Comparison of ENCODE assay signal across 2 cellular contexts in genomic region chr6:89353118-89353556, GRCh38.
TF ChIP-seq lines count a peak whose summit lies in the region.

No MANE protein-coding gene starts in this region.

TF ChIP-seq in K562, 482 proteins besides CTCF, POLR2A, EP300 and RAD21 (continues in another document):
- TF ChIP-seq ZSCAN32 (CRISPR knock-in tag; IDR thresholded peaks at IDR 0.05): no peak
- no peak for TF ChIP-seq ZNF318 (IDR thresholded peaks at IDR 0.05; ENCODE audit: borderline replicate concordance in 1 of 2, low read depth in 1 of 2)
- TF ChIP-seq, protein P1, sequence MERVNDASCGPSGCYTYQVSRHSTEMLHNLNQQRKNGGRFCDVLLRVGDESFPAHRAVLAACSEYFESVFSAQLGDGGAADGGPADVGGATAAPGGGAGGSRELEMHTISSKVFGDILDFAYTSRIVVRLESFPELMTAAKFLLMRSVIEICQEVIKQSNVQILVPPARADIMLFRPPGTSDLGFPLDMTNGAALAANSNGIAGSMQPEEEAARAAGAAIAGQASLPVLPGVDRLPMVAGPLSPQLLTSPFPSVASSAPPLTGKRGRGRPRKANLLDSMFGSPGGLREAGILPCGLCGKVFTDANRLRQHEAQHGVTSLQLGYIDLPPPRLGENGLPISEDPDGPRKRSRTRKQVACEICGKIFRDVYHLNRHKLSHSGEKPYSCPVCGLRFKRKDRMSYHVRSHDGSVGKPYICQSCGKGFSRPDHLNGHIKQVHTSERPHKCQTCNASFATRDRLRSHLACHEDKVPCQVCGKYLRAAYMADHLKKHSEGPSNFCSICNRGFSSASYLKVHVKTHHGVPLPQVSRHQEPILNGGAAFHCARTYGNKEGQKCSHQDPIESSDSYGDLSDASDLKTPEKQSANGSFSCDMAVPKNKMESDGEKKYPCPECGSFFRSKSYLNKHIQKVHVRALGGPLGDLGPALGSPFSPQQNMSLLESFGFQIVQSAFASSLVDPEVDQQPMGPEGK (CRISPR knock-in tag; IDR thresholded peaks at IDR 0.05; ENCODE audit: borderline replicate concordance): no peak
- TF ChIP-seq ELF4 (CRISPR knock-in tag; IDR thresholded peaks at IDR 0.05): no peak
- no peak for TF ChIP-seq BRD4 (IDR thresholded peaks at IDR 0.05)
- no peak for TF ChIP-seq PTTG1 (tag; IDR thresholded peaks at IDR 0.05; ENCODE audit: low read depth)
- no peak for TF ChIP-seq MCM2 (IDR thresholded peaks at IDR 0.05; ENCODE audit: low read depth)
- TF ChIP-seq RBM22 (IDR thresholded peaks at IDR 0.05; ENCODE audit: low read depth, low read length, poor library complexity, severe bottlenecking): peak; percentile 29
- peak; percentile 24; the same call in 1 of the 2 replicates for TF ChIP-seq TOE1 (IDR thresholded peaks at IDR 0.05; ENCODE audit: borderline replicate concordance)
- TF ChIP-seq TOE1 (CRISPR knock-in tag; IDR thresholded peaks at IDR 0.05; ENCODE audit: borderline replicate concordance, low read depth): no peak
- no peak for TF ChIP-seq E2F4 (CRISPR knock-in tag; IDR thresholded peaks at IDR 0.05; ENCODE audit: low read depth)
- TF ChIP-seq ETV1 (tag; conservative IDR thresholded peaks at IDR 0.05; ENCODE audit: low read depth): no peak
- TF ChIP-seq ZNF354B (CRISPR knock-in tag; IDR thresholded peaks at IDR 0.05): no peak
- TF ChIP-seq CCAR2 (IDR thresholded peaks at IDR 0.05; ENCODE audit: low read depth, low read length): no peak
- TF ChIP-seq TEAD4 (IDR thresholded peaks at IDR 0.05; ENCODE audit: low read length): no peak
- TF ChIP-seq TEAD4 (CRISPR knock-in tag; IDR thresholded peaks at IDR 0.05; ENCODE audit: borderline replicate concordance): no peak
- TF ChIP-seq ZNF766 (CRISPR knock-in tag; conservative IDR thresholded peaks at IDR 0.05): 0 out of 2 replicates have a peak, but pooled peaks have one; percentile 54
- TF ChIP-seq SNRNP70 (optimal IDR thresholded peaks at IDR 0.05; ENCODE audit: low read depth, low read length): no peak
- TF ChIP-seq GABPA (tag; conservative IDR thresholded peaks at IDR 0.05; ENCODE audit: low read depth): no peak
- no peak for TF ChIP-seq NFXL1 (CRISPR knock-in tag; IDR thresholded peaks at IDR 0.05)

TF ChIP-seq in HepG2, 621 proteins besides CTCF, POLR2A, EP300 and RAD21:
- TF ChIP-seq ZBTB38 (CRISPR knock-in tag; IDR thresholded peaks at IDR 0.05) (peak; percentile 92), ZMYM3 (CRISPR knock-in tag; IDR thresholded peaks at IDR 0.05) (peak; percentile 86), ZMYM2 (CRISPR knock-in tag; IDR thresholded peaks at IDR 0.05) (0 out of 2 replicates have a peak, but pooled peaks have one; percentile 65), ADNP (CRISPR knock-in tag; IDR thresholded peaks at IDR 0.05) (0 out of 2 replicates have a peak, but pooled peaks have one; percentile 31), HNRNPK (IDR thresholded peaks at IDR 0.05; ENCODE audit: low read depth, low read length, poor library complexity, severe bottlenecking) (no peak), DDIT3 (CRISPR knock-in tag; IDR thresholded peaks at IDR 0.05) (no peak), ZNF770 (CRISPR knock-in tag; IDR thresholded peaks at IDR 0.05) (peak; percentile 98), KDM3A (CRISPR knock-in tag; IDR thresholded peaks at IDR 0.05; ENCODE audit: low read depth) (0 out of 2 replicates have a peak, but pooled peaks have one; percentile 13), ETV5 (CRISPR knock-in tag; IDR thresholded peaks at IDR 0.05; ENCODE audit: borderline replicate concordance) (no peak)
- TF ChIP-seq, protein P2, sequence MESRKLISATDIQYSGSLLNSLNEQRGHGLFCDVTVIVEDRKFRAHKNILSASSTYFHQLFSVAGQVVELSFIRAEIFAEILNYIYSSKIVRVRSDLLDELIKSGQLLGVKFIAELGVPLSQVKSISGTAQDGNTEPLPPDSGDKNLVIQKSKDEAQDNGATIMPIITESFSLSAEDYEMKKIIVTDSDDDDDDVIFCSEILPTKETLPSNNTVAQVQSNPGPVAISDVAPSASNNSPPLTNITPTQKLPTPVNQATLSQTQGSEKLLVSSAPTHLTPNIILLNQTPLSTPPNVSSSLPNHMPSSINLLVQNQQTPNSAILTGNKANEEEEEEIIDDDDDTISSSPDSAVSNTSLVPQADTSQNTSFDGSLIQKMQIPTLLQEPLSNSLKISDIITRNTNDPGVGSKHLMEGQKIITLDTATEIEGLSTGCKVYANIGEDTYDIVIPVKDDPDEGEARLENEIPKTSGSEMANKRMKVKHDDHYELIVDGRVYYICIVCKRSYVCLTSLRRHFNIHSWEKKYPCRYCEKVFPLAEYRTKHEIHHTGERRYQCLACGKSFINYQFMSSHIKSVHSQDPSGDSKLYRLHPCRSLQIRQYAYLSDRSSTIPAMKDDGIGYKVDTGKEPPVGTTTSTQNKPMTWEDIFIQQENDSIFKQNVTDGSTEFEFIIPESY (CRISPR knock-in tag; IDR thresholded peaks at IDR 0.05): peak; percentile 66; the same call in 1 of the 2 replicates
